Comparison of ENCODE assay signal across 24 cellular contexts in genomic region chr2:205297846-205298245, GRCh38.
"Had no signal": no experiment of that assay in that cellular context is flagged by ENCODE, and none has a peak within 500 bp of the region (broad histone marks: within the 10 kb centered on the region; RNA-seq: fewer than 3 reads in every experiment).

No MANE protein-coding gene starts in this region.

- H3K9me3 ChIP-seq: esophagus muscularis mucosa, gastrocnemius medialis, heart right ventricle, left lung, lower lobe of right lung had no signal

- H3K9me3 Mint-ChIP-seq: naive thymus-derived CD4-positive, alpha-beta T cell had no signal

- H3K4me3 Mint-ChIP-seq: naive thymus-derived CD4-positive, alpha-beta T cell had no signal

- H3K27me3 ChIP-seq: dorsolateral prefrontal cortex, esophagus muscularis mucosa, gastrocnemius medialis, heart right ventricle, left lung had no signal

- H3K27ac Mint-ChIP-seq: naive thymus-derived CD4-positive, alpha-beta T cell had no signal

- DNase-seq: dermis blood vessel endothelial cell; dorsolateral prefrontal cortex; effector CD4-positive, alpha-beta T cell; effector memory CD4-positive, alpha-beta T cell; foreskin fibroblast; foreskin melanocyte; gastrocnemius medialis; glutamatergic neuron; head of caudate nucleus; heart right ventricle; hippocampal formation; left cardiac atrium; left lung; left ventricle myocardium superior; lower lobe of right lung; mesenchymal stem cell; midbrain; naive thymus-derived CD4-positive, alpha-beta T cell had no signal

- H3K4me1 ChIP-seq: esophagus muscularis mucosa, gastrocnemius medialis, heart right ventricle, left lung, lower lobe of right lung had no signal

- H3K27ac ChIP-seq: coronary artery, dorsolateral prefrontal cortex, esophagus muscularis mucosa, gastrocnemius medialis, heart right ventricle, left lung, lower lobe of right lung had no signal

- FAIRE-seq: colon, endothelial cell of umbilical vein, islet of Langerhans, keratinocyte had no signal

- H3K4me3 ChIP-seq: coronary artery, dorsolateral prefrontal cortex, esophagus muscularis mucosa, gastrocnemius medialis, heart right ventricle, left lung, lower lobe of right lung had no signal

- H3K36me3 ChIP-seq: gastrocnemius medialis, left lung, lower lobe of right lung had no signal

- ATAC-seq: gastrocnemius medialis; heart right ventricle; left cardiac atrium; left lung; left ventricle myocardium superior; lower lobe of right lung; naive thymus-derived CD4-positive, alpha-beta T cell had no signal
